ENCODE assay signal across 8 cellular contexts in genomic region chr10:110860576-110861241, GRCh38. TPM values are rescaled to one million over a fixed set of nuclear protein-coding genes. Genes with fewer than 3 reads are reported as not detected.
DNase-seq lines count a peak whose midpoint lies in the region; ATAC-seq and TF ChIP-seq lines count a peak whose summit lies in the region.

No MANE protein-coding gene starts in this region.

- peaks cover 7% of the 10 kb centered on the region for H3K36me3 Mint-ChIP-seq in T-helper 2 cell treated with Interferon-gamma antibody and Interleukin-4, amounts not matched to agents 5 μg/mL and 100 μg/mL, for 36 hours (ENCODE audit: low read depth)

- no peak for TF ChIP-seq CTCF in suprapubic skin (IDR thresholded peaks at IDR 0.05)

- H3K9me3 ChIP-seq in esophagus (ENCODE audit: control insufficient read depth in 2 of 2, insufficient read depth in 1 of 2, low read depth in 1 of 2, low read length in 1 of 2) (no peaks in the 10 kb centered on the region), suprapubic skin (no peaks in the 10 kb centered on the region)

- ATAC-seq in HG02973 (IDR thresholded peaks at IDR 0.05; ENCODE audit: unreplicated experiment): peak; percentile 39

- peaks cover 71% of the 10 kb centered on the region for H3K4me1 Mint-ChIP-seq in T-helper 2 cell treated with Interferon-gamma antibody and Interleukin-4, amounts not matched to agents 5 μg/mL and 100 μg/mL, for 36 hours (ENCODE audit: low read depth)

- TF ChIP-seq EP300 in suprapubic skin (IDR thresholded peaks at IDR 0.05): no peak

- H3K4me1 ChIP-seq in esophagus (ENCODE audit: control insufficient read depth in 2 of 2, insufficient read depth in 2 of 2, low read length in 1 of 2): peaks cover 9 to 32% of the 10 kb centered on the region in 2 donors
- H3K4me1 ChIP-seq in suprapubic skin: peaks cover 83% of the 10 kb centered on the region

- H3K27me3 ChIP-seq in esophagus (ENCODE audit: control insufficient read depth in 1 of 2, insufficient read depth in 2 of 2, low read length in 2 of 2) (no peaks in the 10 kb centered on the region), suprapubic skin (no peaks in the 10 kb centered on the region)

- H3K36me3 ChIP-seq in esophagus (ENCODE audit: control insufficient read depth in 2 of 2, insufficient read depth in 2 of 2, low read length in 1 of 2) (no peaks in the 10 kb centered on the region), suprapubic skin (no peaks in the 10 kb centered on the region)

- H3K27ac ChIP-seq in esophagus (ENCODE audit: low read depth in 2 of 2, low read length in 1 of 2): peak overlapping the region; percentile 94 to 97
- H3K27ac ChIP-seq in suprapubic skin: peak overlapping the region; percentile 84

- H3K9me3 Mint-ChIP-seq in T-helper 2 cell treated with Interferon-gamma antibody and Interleukin-4, amounts not matched to agents 5 μg/mL and 100 μg/mL, for 36 hours: peaks cover 4% of the 10 kb centered on the region

- peak overlapping the region; percentile 84 for H3K27ac Mint-ChIP-seq in T-helper 2 cell treated with Interferon-gamma antibody and Interleukin-4, amounts not matched to agents 5 μg/mL and 100 μg/mL, for 36 hours

- TF ChIP-seq POLR2A in suprapubic skin (IDR thresholded peaks at IDR 0.05): no peak

- 51 to 57% methylated on average over 7 of the region's 7 CpGs for WGBS in esophagus, 2 donors
- 38% methylated on average over 7 of the region's 7 CpGs for WGBS in suprapubic skin

- H3K27me3 Mint-ChIP-seq in T-helper 2 cell treated with Interferon-gamma antibody and Interleukin-4, amounts not matched to agents 5 μg/mL and 100 μg/mL, for 36 hours (ENCODE audit: low read depth): no peaks in the 10 kb centered on the region

- H3K4me3 ChIP-seq in esophagus (ENCODE audit: low read depth in 1 of 2, low read length in 2 of 2) (no peak overlapping the region), suprapubic skin (no peak overlapping the region)

- DNase-seq in NCI-H82 (lab: John Stamatoyannopoulos, UW) (peak; percentile 54), NCI-H82 treated with DMSO at 0.1 percent for 48 hours (lab: John Stamatoyannopoulos, UW; ENCODE audit: unreplicated experiment) (no peak), suprapubic skin (ENCODE audit: low spot score in 2 of 2) (no peak), HK-2 (ENCODE audit: unreplicated experiment) (no peak), hippocampal formation (lab: John Stamatoyannopoulos, UW) (no peak)
- no peak for DNase-seq in T-helper 2 cell treated with Interferon-gamma antibody and Interleukin-4, amounts not matched to agents 5 μg/mL and 100 μg/mL, for 36 hours (ENCODE audit: low spot score)

- H3K4me3 Mint-ChIP-seq in T-helper 2 cell treated with Interferon-gamma antibody and Interleukin-4, amounts not matched to agents 5 μg/mL and 100 μg/mL, for 36 hours: peak overlapping the region; percentile 35

RNA-seq across cellular contexts. Expression of gene PDCD4, which starts 11.0 kb away (rescaled TPM):
- 100 to 1,000 TPM; 116 to 203 TPM for polyA plus RNA-seq in esophagus
- 100 to 1,000 TPM; 243 to 594 (median 293) TPM for total RNA-seq in suprapubic skin

RNA-seq across cellular contexts. Expression of gene BBIP1, which starts 58.3 kb away (rescaled TPM):
- 10 to 100 TPM; 10.9 to 14.7 TPM for polyA plus RNA-seq in esophagus
- total RNA-seq in suprapubic skin: 10 to 100 TPM in 2 of 4 donors, 1 to 10 TPM in 2; 6.5 to 14.0 (median 10.3) TPM

RNA-seq across cellular contexts. Expression of gene SHOC2, which starts 58.7 kb away (rescaled TPM):
- 10 to 100 TPM; 15.3 to 16.6 TPM for polyA plus RNA-seq in esophagus
- total RNA-seq in suprapubic skin: 10 to 100 TPM; 33.8 to 80.8 (median 40.8) TPM
